In genomic region chr19:48739400-48739825, GRCh38 we compare ENCODE assay signal across 8 cellular contexts. TPM values are rescaled to one million over a fixed set of nuclear protein-coding genes. Genes with fewer than 3 reads are reported as not detected.
DNase-seq lines count a peak whose midpoint lies in the region; ATAC-seq and TF ChIP-seq lines count a peak whose summit lies in the region.
"Had no signal": no experiment of that assay in that cellular context is flagged by ENCODE, and none has a peak within 500 bp of the region (broad histone marks: within the 10 kb centered on the region; RNA-seq: fewer than 3 reads in every experiment).

No MANE protein-coding gene starts in this region.

- WGBS in spleen, 5 donors = 2 to 6% (median 4%) methylated on average over 25 to 42 of the region's 42 CpGs

- peaks cover 0 to 56% (median 28%) of the 10 kb centered on the region in 6 donors for H3K4me1 ChIP-seq in spleen

- H3K9me3 ChIP-seq in spleen = no peaks in the 10 kb centered on the region

- peaks cover 14% of the 10 kb centered on the region for H3K27me3 Mint-ChIP-seq in activated CD8-positive, alpha-beta T cell treated with anti-CD3 and anti-CD28 coated beads, Interleukin-2, amount 10 ng/mL, durations not matched to agents 7 days and 5 days (ENCODE audit: low read depth)

- CTCF ChIA-PET in activated CD8-positive, alpha-beta T cell treated with anti-CD3 and anti-CD28 coated beads, Interleukin-2, amount 10 ng/mL, durations not matched to agents 7 days and 5 days (lab: Charles Lee) = interaction anchor here (1.1 to 2.9 kb wide), 8 partner anchors 9 to 258 kb away, joined by 3 to 18 read pairs (median 9); partner anchors contain the start of genes BAX and CA11

- H3K4me1 Mint-ChIP-seq in activated CD8-positive, alpha-beta T cell treated with anti-CD3 and anti-CD28 coated beads, Interleukin-2, amount 10 ng/mL, durations not matched to agents 7 days and 5 days (ENCODE audit: low read depth) = peaks cover 29% of the 10 kb centered on the region

- POLR2A ChIA-PET in activated CD8-positive, alpha-beta T cell treated with anti-CD3 and anti-CD28 coated beads, Interleukin-2, amount 10 ng/mL, durations not matched to agents 7 days and 5 days (lab: Charles Lee) = interaction anchor here (2.3 kb wide), 1 partner anchor 18 kb away, joined by 6 read pairs; no protein-coding TSS in a partner anchor

- no peak overlapping the region for H3K4me3 Mint-ChIP-seq in activated CD8-positive, alpha-beta T cell treated with anti-CD3 and anti-CD28 coated beads, Interleukin-2, amount 10 ng/mL, durations not matched to agents 7 days and 5 days

- H3K27me3 ChIP-seq in H7 (ENCODE audit: control insufficient read depth, insufficient read depth, low read length) = peaks cover 23% of the 10 kb centered on the region
- peaks cover 0 to 27% (median 20%) of the 10 kb centered on the region in 7 donors for H3K27me3 ChIP-seq in spleen (replicated peaks in 1 of 7)

- no peak for TF ChIP-seq CTCF in spleen (IDR thresholded peaks at IDR 0.05 in 8 of 11, conservative IDR thresholded peaks at IDR 0.05 in 3 of 11)

- no peaks in the 10 kb centered on the region for H3K36me3 ChIP-seq in H7 (replicated peaks; ENCODE audit: control insufficient read depth, insufficient read depth, low read length)
- H3K36me3 ChIP-seq in spleen = peaks cover 0 to 12% (median 0%) of the 10 kb centered on the region in 6 donors

- peak overlapping the region; percentile 59 for H3K4me3 ChIP-seq in H7 (ENCODE audit: insufficient read depth, low read depth, low read length)
- peak overlapping the region; percentile 45 for H3K4me3 ChIP-seq in iPS-11a (ENCODE audit: low read depth, low read length)
- peak overlapping the region; percentile 50 to 83 (median 62) for H3K4me3 ChIP-seq in spleen

- intact Hi-C loops in spleen (cut with DNase I; ENCODE audit: low total_unique reads) = no loop called here

- no peaks in the 10 kb centered on the region for H3K9me3 Mint-ChIP-seq in activated CD8-positive, alpha-beta T cell treated with anti-CD3 and anti-CD28 coated beads, Interleukin-2, amount 10 ng/mL, durations not matched to agents 7 days and 5 days (ENCODE audit: insufficient read depth)

- peak; percentile 1 for ATAC-seq in activated CD8-positive, alpha-beta T cell treated with anti-CD3 and anti-CD28 coated beads, Interleukin-2, amount 10 ng/mL, durations not matched to agents 7 days and 5 days
- ATAC-seq in GM18868 (IDR thresholded peaks at IDR 0.05; ENCODE audit: unreplicated experiment) (no peak), HG03378 (IDR thresholded peaks at IDR 0.05; ENCODE audit: unreplicated experiment) (no peak)

- TF ChIP-seq POLR2A in spleen (IDR thresholded peaks at IDR 0.05) = no peak

- H3K27ac ChIP-seq in spleen = peak overlapping the region; percentile 66 to 85 (median 81)

- no peak overlapping the region for H3K27ac Mint-ChIP-seq in activated CD8-positive, alpha-beta T cell treated with anti-CD3 and anti-CD28 coated beads, Interleukin-2, amount 10 ng/mL, durations not matched to agents 7 days and 5 days

- DNase-seq in H7 (peak; percentile 74), spleen (no peak), HCEC 1CT (no peak)
- DNase-seq in activated CD8-positive, alpha-beta T cell treated with anti-CD3 and anti-CD28 coated beads, Interleukin-2, amount 10 ng/mL, durations not matched to agents 7 days and 5 days = no peak

- H3K36me3 Mint-ChIP-seq in activated CD8-positive, alpha-beta T cell treated with anti-CD3 and anti-CD28 coated beads, Interleukin-2, amount 10 ng/mL, durations not matched to agents 7 days and 5 days (ENCODE audit: low read depth) = no peaks in the 10 kb centered on the region

RNA-seq across cellular contexts. Expression of gene RASIP1, which starts 1.0 kb away (rescaled TPM):
- total RNA-seq in H7 (2014; rRNA removed; shearing (Covaris generic)) = 4.5 and 4.6 TPM in 2 replicates
- total RNA-seq in activated CD8-positive, alpha-beta T cell treated with anti-CD3 and anti-CD28 coated beads, Interleukin-2, amount 10 ng/mL, durations not matched to agents 7 days and 5 days = under 1 TPM; 0.26 to 0.42 TPM
- 10 to 100 TPM; 30.3 to 78.1 (median 39.8) TPM for total RNA-seq in spleen
- 10 to 100 TPM; 15.1 to 62.8 (median 42.1) TPM for polyA plus RNA-seq in spleen

RNA-seq across cellular contexts. Expression of gene IZUMO1, which starts 7.3 kb away (rescaled TPM):
- total RNA-seq in H7 (2014; rRNA removed; shearing (Covaris generic)) = 0.18 and 0.24 TPM in 2 replicates
- total RNA-seq in activated CD8-positive, alpha-beta T cell treated with anti-CD3 and anti-CD28 coated beads, Interleukin-2, amount 10 ng/mL, durations not matched to agents 7 days and 5 days = not detected
- total RNA-seq in spleen = 1 to 10 TPM in 5 of 7 donors, under 1 TPM in 1, not detected in 1; 0.84 to 5.3 (median 1.8) TPM
- polyA plus RNA-seq in spleen = 1 to 10 TPM in 1 of 3 donors, under 1 TPM in 2; 0.26 to 1.0 (median 0.50) TPM

RNA-seq across cellular contexts. Expression of gene FUT1, which starts 13.0 kb away (rescaled TPM):
- total RNA-seq in H7 (2014; rRNA removed; shearing (Covaris generic)) = 6.1 and 8.2 TPM in 2 replicates
- under 1 TPM; 0.16 to 0.26 TPM for total RNA-seq in activated CD8-positive, alpha-beta T cell treated with anti-CD3 and anti-CD28 coated beads, Interleukin-2, amount 10 ng/mL, durations not matched to agents 7 days and 5 days
- 10 to 100 TPM in 4 of 7 donors, 1 to 10 TPM in 3; 5.6 to 22.9 (median 10.0) TPM for total RNA-seq in spleen
- polyA plus RNA-seq in spleen = 1 to 10 TPM; 1.0 to 6.5 (median 2.7) TPM

RNA-seq across cellular contexts. Expression of gene FGF21, which starts 15.9 kb away (rescaled TPM):
- 0.35 TPM in 1 of 2 replicates, not detected in the other for total RNA-seq in H7 (2014; rRNA removed; shearing (Covaris generic))
- not detected for total RNA-seq in activated CD8-positive, alpha-beta T cell treated with anti-CD3 and anti-CD28 coated beads, Interleukin-2, amount 10 ng/mL, durations not matched to agents 7 days and 5 days
- not detected for total RNA-seq in spleen
- not detected for polyA plus RNA-seq in spleen
- total RNA-seq: pulmonary artery endothelial cell had no signal

RNA-seq across cellular contexts. Expression of gene MAMSTR, which starts 19.9 kb away (rescaled TPM):
- total RNA-seq in H7 (2014; rRNA removed; shearing (Covaris generic)) = 1.7 and 2.4 TPM in 2 replicates
- total RNA-seq in activated CD8-positive, alpha-beta T cell treated with anti-CD3 and anti-CD28 coated beads, Interleukin-2, amount 10 ng/mL, durations not matched to agents 7 days and 5 days = 1 to 10 TPM in 1 of 2 experiments, under 1 TPM in 1; 0.79 to 1.3 TPM
- 10 to 100 TPM in 1 of 7 donors, 1 to 10 TPM in 6; 3.1 to 10.3 (median 4.0) TPM for total RNA-seq in spleen
- polyA plus RNA-seq in spleen = 10 to 100 TPM in 1 of 3 donors, 1 to 10 TPM in 1, under 1 TPM in 1; 0.93 to 10.7 (median 3.6) TPM
